Comparison of ENCODE assay signal across 22 cellular contexts in genomic region chr12:130547480-130548155, GRCh38.
DNase-seq lines count a peak whose midpoint lies in the region; ATAC-seq, FAIRE-seq and TF ChIP-seq lines count a peak whose summit lies in the region.
"Had no signal": no experiment of that assay in that cellular context is flagged by ENCODE, and none has a peak within 500 bp of the region (broad histone marks: within the 10 kb centered on the region; RNA-seq: fewer than 3 reads in every experiment).

No MANE protein-coding gene starts in this region.

- no peaks in the 10 kb centered on the region for H3K36me3 ChIP-seq in H1 (ENCODE audit: control insufficient read depth in 2 of 4, insufficient read depth in 4 of 4, low read length in 3 of 4)
- H3K36me3 ChIP-seq: BLaER1 had no signal

- no peak overlapping the region for H3K14ac ChIP-seq in H1 (ENCODE audit: insufficient read length)

- H3K27me3 ChIP-seq in H1 (replicated peaks in 1 of 4; ENCODE audit: control insufficient read depth in 3 of 4, extremely low read depth in 1 of 4, insufficient read depth in 3 of 4, low read length in 3 of 4), result peaks cover 0 to 2% (median 0%) of the 10 kb centered on the region in 4 experiments; a peak in 1 of 7 replicates
- H3K27me3 ChIP-seq: BLaER1 had no signal

- no peak overlapping the region for H3K18ac ChIP-seq in H1 (ENCODE audit: extremely low read depth, low read length)

- peaks cover 6% of the 10 kb centered on the region for H3K27me3 Mint-ChIP-seq in activated naive CD4-positive, alpha-beta T cell treated with anti-CD3 and anti-CD28 coated beads, Interleukin-2, amount 50 U/mL, for 24 hours
- H3K27me3 Mint-ChIP-seq in activated CD4-positive, alpha-beta memory T cell treated with anti-CD3 and anti-CD28 coated beads for 36 hours, result no peaks in the 10 kb centered on the region
- H3K27me3 Mint-ChIP-seq: CD4-positive, CD25-positive, alpha-beta regulatory T cell had no signal

- no peak overlapping the region for H2BK120ac ChIP-seq in H1 (replicated peaks; ENCODE audit: low read depth, low read length)

- no peak for TF ChIP-seq EP300 in H1 (IDR thresholded peaks at IDR 0.05; ENCODE audit: borderline replicate concordance in 1 of 2, low read depth in 2 of 2, low read length in 2 of 2)

- no peak overlapping the region for H3K23ac ChIP-seq in H1 (ENCODE audit: insufficient read length)

- no peak for FAIRE-seq in H1 (lab: Jason Lieb, UNC)
- FAIRE-seq: A549, G401.6, GM12892 had no signal

- H3K4me3 Mint-ChIP-seq in activated naive CD4-positive, alpha-beta T cell treated with anti-CD3 and anti-CD28 coated beads, Interleukin-2, amount 50 U/mL, for 24 hours, result no peak overlapping the region
- H3K4me3 Mint-ChIP-seq in activated CD4-positive, alpha-beta memory T cell treated with anti-CD3 and anti-CD28 coated beads for 36 hours, result no peak overlapping the region
- H3K4me3 Mint-ChIP-seq: CD4-positive, CD25-positive, alpha-beta regulatory T cell; CD8-positive, alpha-beta T cell; H9 had no signal

- no peak overlapping the region for H3K9ac ChIP-seq in H1 (replicated peaks in 1 of 4; ENCODE audit: extremely low read depth in 1 of 4, low read depth in 3 of 4, low read length in 3 of 4)
- H3K9ac ChIP-seq: BLaER1, GM23248 had no signal

- no peak for TF ChIP-seq POLR2A in H1 (IDR thresholded peaks at IDR 0.05; ENCODE audit: control extremely low read depth in 1 of 2, low read depth in 2 of 2, low read length in 2 of 2)

- H3K27ac Mint-ChIP-seq in activated naive CD4-positive, alpha-beta T cell treated with anti-CD3 and anti-CD28 coated beads, Interleukin-2, amount 50 U/mL, for 24 hours, result peak overlapping the region; percentile 10
- no peak overlapping the region for H3K27ac Mint-ChIP-seq in activated naive CD4-positive, alpha-beta T cell treated with anti-CD3 and anti-CD28 coated beads, Interleukin-2, amount 50 U/mL, for 72 hours
- no peak overlapping the region for H3K27ac Mint-ChIP-seq in activated CD4-positive, alpha-beta memory T cell treated with anti-CD3 and anti-CD28 coated beads for 36 hours
- H3K27ac Mint-ChIP-seq: CD4-positive, CD25-positive, alpha-beta regulatory T cell; CD8-positive, alpha-beta T cell; H9 had no signal

- no peaks in the 10 kb centered on the region for H3K79me1 ChIP-seq in H1 (ENCODE audit: low read depth, low read length)

- H4K8ac ChIP-seq in H1 (ENCODE audit: extremely low read depth, insufficient read depth, low read length), result peak overlapping the region; percentile 14; the same call in 1 of the 2 replicates

- CTCF ChIA-PET in H1 (lab: Charles Lee; ENCODE audit: partially characterized antibody), result interaction anchor here (0.8 kb wide), 1 partner anchor 499 kb away, joined by 3 read pairs; no protein-coding TSS in a partner anchor
- CTCF ChIA-PET in activated CD4-positive, alpha-beta memory T cell treated with anti-CD3 and anti-CD28 coated beads for 36 hours (lab: Charles Lee), result no interaction called here

- no peaks in the 10 kb centered on the region for H3K23me2 ChIP-seq in H1 (ENCODE audit: low read depth, low read length)

- H4K91ac ChIP-seq in H1 (replicated peaks; ENCODE audit: insufficient read length, low read length), result no peak overlapping the region

- no peak overlapping the region for H3K4me2 ChIP-seq in H1 (ENCODE audit: insufficient read depth in 1 of 2, low read depth in 2 of 2, low read length in 2 of 2)
- H3K4me2 ChIP-seq: A549, BLaER1 had no signal

- no peak overlapping the region for H2BK12ac ChIP-seq in H1 (ENCODE audit: low read depth, low read length)

- peaks cover 18% of the 10 kb centered on the region for H3K9me3 Mint-ChIP-seq in activated naive CD4-positive, alpha-beta T cell treated with anti-CD3 and anti-CD28 coated beads, Interleukin-2, amount 50 U/mL, for 24 hours
- peaks cover 5 to 26% of the 10 kb centered on the region in 2 donors for H3K9me3 Mint-ChIP-seq in activated naive CD4-positive, alpha-beta T cell treated with anti-CD3 and anti-CD28 coated beads, Interleukin-2, amount 50 U/mL, for 72 hours
- peaks cover 17% of the 10 kb centered on the region for H3K9me3 Mint-ChIP-seq in activated CD4-positive, alpha-beta memory T cell treated with anti-CD3 and anti-CD28 coated beads for 36 hours

- H4K20me1 ChIP-seq in H1 (replicated peaks in 1 of 2; ENCODE audit: control insufficient read depth in 1 of 2, insufficient read depth in 2 of 2, low read length in 2 of 2), result no peaks in the 10 kb centered on the region
- H4K20me1 ChIP-seq: BLaER1 had no signal

- H2BK5ac ChIP-seq in H1 (ENCODE audit: low read depth, low read length), result no peak overlapping the region

- peaks cover 4 to 7% of the 10 kb centered on the region in 2 experiments; a peak in 2 of 4 replicates for H3K9me3 ChIP-seq in H1 (ENCODE audit: insufficient read depth in 2 of 2, low read depth in 1 of 2, low read length in 1 of 2)
- H3K9me3 ChIP-seq: A549, Caco-2 had no signal

- TF ChIP-seq RAD21 in H1 (IDR thresholded peaks at IDR 0.05 in 1 of 2, conservative IDR thresholded peaks at IDR 0.05 in 1 of 2; ENCODE audit: low read depth in 2 of 2, low read length in 2 of 2), result no peak

- WGBS in H1 (ENCODE audit: extremely low coverage in 1 of 2, insufficient coverage in 1 of 2, insufficient read length in 1 of 2, insufficient replicate concordance in 2 of 2, low coverage in 1 of 2, low lambda C conversion rate in 2 of 2, missing lambda C conversion rate in 1 of 2), 2 experiments, result 92% methylated on average over 13 of the region's 13 CpGs; no CpG with 5 or more reads in 1 of the 2 experiments

- H3K36me3 Mint-ChIP-seq in activated naive CD4-positive, alpha-beta T cell treated with anti-CD3 and anti-CD28 coated beads, Interleukin-2, amount 50 U/mL, for 24 hours, result no peaks in the 10 kb centered on the region
- H3K36me3 Mint-ChIP-seq in activated naive CD4-positive, alpha-beta T cell treated with anti-CD3 and anti-CD28 coated beads, Interleukin-2, amount 50 U/mL, for 72 hours, result peaks cover 0 to 22% of the 10 kb centered on the region in 2 donors
- no peaks in the 10 kb centered on the region for H3K36me3 Mint-ChIP-seq in activated CD4-positive, alpha-beta memory T cell treated with anti-CD3 and anti-CD28 coated beads for 36 hours
- H3K36me3 Mint-ChIP-seq: CD4-positive, CD25-positive, alpha-beta regulatory T cell; CD8-positive, alpha-beta T cell had no signal

- intact Hi-C loops in activated CD4-positive, alpha-beta memory T cell treated with anti-CD3 and anti-CD28 coated beads for 36 hours (cut with micrococcal nuclease), result no loop called here

- no peak overlapping the region for H2BK15ac ChIP-seq in H1 (ENCODE audit: low read length)

- no peak overlapping the region for H4K5ac ChIP-seq in H1 (ENCODE audit: insufficient read length, low read depth, low read length)

- no peak overlapping the region for H2AFZ ChIP-seq in H1 (ENCODE audit: low read length)
- H2AFZ ChIP-seq: GM23248 had no signal

- ATAC-seq in activated naive CD4-positive, alpha-beta T cell treated with anti-CD3 and anti-CD28 coated beads, Interleukin-2, amount 50 U/mL, for 72 hours, result no peak
- ATAC-seq: A549; CD8-positive, alpha-beta T cell; HCT116 had no signal

- POLR2A ChIA-PET in H1 (lab: Charles Lee; ENCODE audit: partially characterized antibody), result no interaction called here
- POLR2A ChIA-PET in activated CD4-positive, alpha-beta memory T cell treated with anti-CD3 and anti-CD28 coated beads for 36 hours (lab: Charles Lee), result no interaction called here

- no peak overlapping the region for H3K27ac ChIP-seq in H1 (ENCODE audit: low read depth, low read length)
- H3K27ac ChIP-seq: A549, BLaER1, C4-2B, GM23248 had no signal

- TF ChIP-seq CTCF in H1 (IDR thresholded peaks at IDR 0.05; ENCODE audit: control extremely low read depth in 1 of 3, insufficient read depth in 1 of 3, low read depth in 1 of 3, low read length in 3 of 3), result no peak

- no peak overlapping the region for H2AK5ac ChIP-seq in H1 (ENCODE audit: low read depth, low read length)

- H3K79me2 ChIP-seq in H1 (ENCODE audit: control insufficient read depth in 1 of 2, insufficient read depth in 2 of 2, low read length in 2 of 2), result no peaks in the 10 kb centered on the region

- no peaks in the 10 kb centered on the region for H3K4me1 ChIP-seq in H1 (replicated peaks in 1 of 4; ENCODE audit: control insufficient read depth in 3 of 4, insufficient read depth in 4 of 4, low read length in 3 of 4)
- H3K4me1 ChIP-seq: A549, BLaER1, Caco-2 had no signal

- DNase-seq in activated naive CD4-positive, alpha-beta T cell treated with anti-CD3 and anti-CD28 coated beads, Interleukin-2, amount 50 U/mL, for 72 hours (ENCODE audit: low spot score in 2 of 2), result no peak
- no peak for DNase-seq in H1 (ENCODE audit: low read depth in 1 of 2, low spot score in 2 of 2)
- DNase-seq in putamen (ENCODE audit: low spot score), result peak; percentile 59
- no peak for DNase-seq in stimulated activated CD8-positive, alpha-beta memory T cell treated with anti-CD3 and anti-CD28 coated beads, Interleukin-4, amount 100 ng/mL, for 48 hours
- DNase-seq in activated CD4-positive, alpha-beta memory T cell treated with anti-CD3 and anti-CD28 coated beads for 36 hours, result no peak
- no peak for DNase-seq in effector CD4-positive, alpha-beta T cell
- DNase-seq: 8988T; ACHN; Caco-2; CD4-positive, CD25-positive, alpha-beta regulatory T cell; CD8-positive, alpha-beta T cell; DMS153; DND-41; GM23248; H9 had no signal

- H3K4ac ChIP-seq in H1 (replicated peaks; ENCODE audit: insufficient read length, low read depth, low read length), result no peak overlapping the region

- no peak overlapping the region for H3K56ac ChIP-seq in H1 (replicated peaks; ENCODE audit: insufficient read length, low read depth, low read length)

- no peak overlapping the region for H2BK20ac ChIP-seq in H1 (ENCODE audit: low read length)

- H3K4me1 Mint-ChIP-seq in activated naive CD4-positive, alpha-beta T cell treated with anti-CD3 and anti-CD28 coated beads, Interleukin-2, amount 50 U/mL, for 24 hours, result no peaks in the 10 kb centered on the region
- H3K4me1 Mint-ChIP-seq in activated CD4-positive, alpha-beta memory T cell treated with anti-CD3 and anti-CD28 coated beads for 36 hours (ENCODE audit: low read depth), result no peaks in the 10 kb centered on the region
- H3K4me1 Mint-ChIP-seq: CD4-positive, CD25-positive, alpha-beta regulatory T cell; H9 had no signal

- no peak overlapping the region for H3K4me3 ChIP-seq in H1 (ENCODE audit: extremely low read depth in 1 of 4, insufficient read depth in 2 of 4, low read depth in 3 of 4, low read length in 4 of 4)
- H3K4me3 ChIP-seq: A549, BLaER1, GM23248 had no signal

TF ChIP-seq in H1, 55 proteins besides CTCF, POLR2A, EP300 and RAD21 (continues in another document):
- TF ChIP-seq POU5F1 (IDR thresholded peaks at IDR 0.05; ENCODE audit: low read depth, low read length) (no peak), TEAD4 (IDR thresholded peaks at IDR 0.05; ENCODE audit: low read depth, low read length) (no peak), SIX5 (IDR thresholded peaks at IDR 0.05; ENCODE audit: low read depth, low read length) (no peak), SIN3A (conservative IDR thresholded peaks at IDR 0.05 in 1 of 2, IDR thresholded peaks at IDR 0.05 in 1 of 2; ENCODE audit: low read depth in 1 of 2, low read length in 2 of 2) (no peak), CBX5 (IDR thresholded peaks at IDR 0.05; ENCODE audit: low read depth, low read length) (no peak), RNF2 (IDR thresholded peaks at IDR 0.05; ENCODE audit: borderline replicate concordance, low read depth, low read length, missing control alignments, poor library complexity, severe bottlenecking) (no peak), HDAC2 (IDR thresholded peaks at IDR 0.05; ENCODE audit: borderline replicate concordance in 1 of 2, low read depth in 2 of 2, low read length in 2 of 2) (no peak)
